In genomic region chr19:18119243-18120105, GRCh38 we compare ENCODE assay signal across 8 cellular contexts. TPM values are rescaled to one million over a fixed set of nuclear protein-coding genes. Genes with fewer than 3 reads are reported as not detected.
A peak's percentile ranks its signal among the peaks of the same experiment; 100 is the strongest.
DNase-seq lines count a peak whose midpoint lies in the region; ATAC-seq and TF ChIP-seq lines count a peak whose summit lies in the region.

No MANE protein-coding gene starts in this region.

- H3K27ac ChIP-seq in HCT116 (ENCODE audit: low read depth, low read length) (no peak overlapping the region), hepatocyte (no peak overlapping the region), testis (peak overlapping the region in 1 of 2 donors; percentile 61)

- H3K4me1 ChIP-seq in HCT116 (ENCODE audit: control insufficient read depth in 1 of 2, insufficient read depth in 2 of 2, low read length in 2 of 2) (peaks cover 7 to 20% of the 10 kb centered on the region in 2 experiments), hepatocyte (ENCODE audit: insufficient read depth) (peaks cover 12% of the 10 kb centered on the region), testis (peaks cover 21% of the 10 kb centered on the region)

- TF ChIP-seq RAD21 in HCT116 (IDR thresholded peaks at IDR 0.05; ENCODE audit: low read depth), result no peak

- WGBS in hepatocyte (ENCODE audit: low lambda C conversion rate, missing lambda C conversion rate), result 90% methylated on average over 22 of the region's 22 CpGs
- WGBS in testis, 2 donors, result 60 to 74% methylated on average over 14 to 22 of the region's 22 CpGs

- no peak for ATAC-seq in HCT116
- no peak for ATAC-seq in GM21529 (IDR thresholded peaks at IDR 0.05; ENCODE audit: unreplicated experiment)

- H3K27me3 ChIP-seq in HCT116 (ENCODE audit: insufficient read depth, low read length) (no peaks in the 10 kb centered on the region), hepatocyte (no peaks in the 10 kb centered on the region), testis (no peaks in the 10 kb centered on the region)

- H3K4me2 ChIP-seq in HCT116 (ENCODE audit: low read length) (peak overlapping the region; percentile 91), hepatocyte (peak overlapping the region; percentile 95)

- H2AFZ ChIP-seq in HCT116 (ENCODE audit: low read depth, low read length, poor library complexity, severe bottlenecking), result no peak overlapping the region
- no peak overlapping the region for H2AFZ ChIP-seq in hepatocyte

- DNase-seq in HCT116 (ENCODE audit: low read depth, low spot score) (no peak), hepatocyte (ENCODE audit: low spot score) (no peak), LoVo (ENCODE audit: low spot score) (no peak), testis (no peak), kidney tubule cell (ENCODE audit: low spot score) (no peak)
- DNase-seq in activated CD8-positive, alpha-beta memory T cell treated with anti-CD3 and anti-CD28 coated beads, Interleukin-2, amount 50 U/mL, for 48 hours, result peak; percentile 77
- peak; percentile 51 to 65 for DNase-seq in stimulated activated CD8-positive, alpha-beta memory T cell treated with anti-CD3 and anti-CD28 coated beads, Interleukin-7, amount 100 ng/mL, for 4 hours (ENCODE audit: low read depth in 2 of 2)

- intact Hi-C loops in HCT116 (cut with micrococcal nuclease) (no loop called here), testis (cut with DNase I; ENCODE audit: low total_unique reads) (loop anchor here (5.0 to 10.0 kb wide), 2 partner anchors 45 to 133 kb away; no protein-coding TSS in a partner anchor)

- peaks cover 0 to 7% of the 10 kb centered on the region in 2 experiments; a peak in 1 of 4 replicates for H3K36me3 ChIP-seq in HCT116 (ENCODE audit: control insufficient read depth in 1 of 2, insufficient read depth in 2 of 2, low read length in 2 of 2)
- no peaks in the 10 kb centered on the region for H3K36me3 ChIP-seq in hepatocyte (replicated peaks; ENCODE audit: insufficient read depth, low read depth)
- no peaks in the 10 kb centered on the region for H3K36me3 ChIP-seq in testis (ENCODE audit: low read depth, missing control alignments)

- H3K79me2 ChIP-seq in HCT116 (ENCODE audit: insufficient read depth, low read length), result peaks cover 11% of the 10 kb centered on the region; the same call in 1 of the 2 replicates
- H3K79me2 ChIP-seq in hepatocyte, result peaks cover 7% of the 10 kb centered on the region

- TF ChIP-seq POLR2A in HCT116 (IDR thresholded peaks at IDR 0.05; ENCODE audit: borderline replicate concordance, extremely low read depth, insufficient read depth, insufficient read length) (no peak), testis (IDR thresholded peaks at IDR 0.05) (no peak)

- H3K9ac ChIP-seq in HCT116 (ENCODE audit: low read length), result peak overlapping the region; percentile 83; the same call in 1 of the 2 replicates

- H3K9me3 ChIP-seq in HCT116 (ENCODE audit: control insufficient read depth in 1 of 2, insufficient read depth in 1 of 2, low read depth in 1 of 2, low read length in 2 of 2), result no peaks in the 10 kb centered on the region
- no peaks in the 10 kb centered on the region for H3K9me3 ChIP-seq in hepatocyte (ENCODE audit: low read depth)
- no peaks in the 10 kb centered on the region for H3K9me3 ChIP-seq in testis

- CTCF ChIA-PET in HCT116 (lab: Charles Lee), result no interaction called here

- RAD21 ChIA-PET in HCT116 (lab: Charles Lee; ENCODE audit: low non-redundant PET in 1 of 2, low total read pairs in 2 of 2, uncharacterized antibody in 2 of 2, unreplicated experiment in 2 of 2), result no interaction called here

- no TSS peak for BruUV-seq in HCT116 (replicated peaks; lab: Mats Ljungman, UMichigan)

- H3K4me3 ChIP-seq in HCT116 (replicated peaks in 1 of 2; ENCODE audit: low read depth in 1 of 2, low read length in 2 of 2), result 0 out of 4 replicates have a peak overlapping the region, but pooled peaks of 1 of the 2 experiments have one; percentile 84
- no peak overlapping the region for H3K4me3 ChIP-seq in hepatocyte
- no peak overlapping the region for H3K4me3 ChIP-seq in testis

- H4K20me1 ChIP-seq in HCT116 (ENCODE audit: insufficient read depth) (no peaks in the 10 kb centered on the region), hepatocyte (ENCODE audit: insufficient read depth, poor library complexity, severe bottlenecking) (peaks cover 14% of the 10 kb centered on the region)

- POLR2A ChIA-PET in HCT116 (lab: Charles Lee), result no interaction called here

- no peak for TF ChIP-seq CTCF in HCT116 (IDR thresholded peaks at IDR 0.05 in 2 of 3, conservative IDR thresholded peaks at IDR 0.05 in 1 of 3; ENCODE audit: borderline replicate concordance in 1 of 3, insufficient read depth in 1 of 3, low read depth in 2 of 3, low read length in 2 of 3)
- TF ChIP-seq CTCF in hepatocyte (IDR thresholded peaks at IDR 0.05; ENCODE audit: poor library complexity), result no peak
- no peak for TF ChIP-seq CTCF in testis (IDR thresholded peaks at IDR 0.05)

- H3K9me2 ChIP-seq in HCT116 (ENCODE audit: insufficient read depth) (no peaks in the 10 kb centered on the region), hepatocyte (replicated peaks; ENCODE audit: insufficient read depth) (no peaks in the 10 kb centered on the region)

TF ChIP-seq in HCT116, 20 proteins besides CTCF, POLR2A, EP300 and RAD21:
- no peak for TF ChIP-seq TCF7L2 (IDR thresholded peaks at IDR 0.05; ENCODE audit: borderline replicate concordance, extremely low read depth, insufficient read depth, insufficient read length)
- TF ChIP-seq ATF3 (IDR thresholded peaks at IDR 0.05), result no peak
- no peak for TF ChIP-seq POLR2AphosphoS5 (IDR thresholded peaks at IDR 0.05; ENCODE audit: low read depth, low read length)
- TF ChIP-seq SP1 (IDR thresholded peaks at IDR 0.05; ENCODE audit: low read depth), result no peak
- TF ChIP-seq ZNF274 (IDR thresholded peaks at IDR 0.05; ENCODE audit: low read depth, low read length), result no peak
- no peak for TF ChIP-seq SRF (IDR thresholded peaks at IDR 0.05; ENCODE audit: low read depth)
- no peak for TF ChIP-seq EZH2 (IDR thresholded peaks at IDR 0.05)
- no peak for TF ChIP-seq EGR1 (IDR thresholded peaks at IDR 0.05; ENCODE audit: low read depth)
- no peak for TF ChIP-seq ELF1 (IDR thresholded peaks at IDR 0.05; ENCODE audit: borderline replicate concordance, low read depth)
- TF ChIP-seq JUND (IDR thresholded peaks at IDR 0.05), result no peak

RNA-seq across cellular contexts. Expression of gene MAST3, which starts 21.9 kb away (rescaled TPM):
- total RNA-seq in HCT116 (2021; ENCODE audit: unreplicated experiment), result 14.2 TPM
- 7.0 and 7.2 TPM in 2 replicates for polyA plus RNA-seq in HCT116 (2012)
- 5.5 and 9.7 TPM in 2 replicates for total RNA-seq in hepatocyte
- polyA plus RNA-seq in hepatocyte, result 10.3 and 11.1 TPM in 2 replicates
- total RNA-seq in testis, result 10 to 100 TPM in 1 of 2 donors, 1 to 10 TPM in 1; 9.7 to 11.2 TPM
- 5.0 TPM for polyA plus RNA-seq in testis (ENCODE audit: insufficient read depth, low read depth, low replicate concordance)

RNA-seq across cellular contexts. Expression of gene IL12RB1, which starts 32.7 kb away (rescaled TPM):
- total RNA-seq in HCT116 (2021; ENCODE audit: unreplicated experiment), result not detected
- not detected in 2 replicates for polyA plus RNA-seq in HCT116 (2012)
- total RNA-seq in hepatocyte, result not detected in 2 replicates
- not detected in 2 replicates for polyA plus RNA-seq in hepatocyte
- 1 to 10 TPM in 1 of 2 donors, under 1 TPM in 1; 0.39 to 2.5 TPM for total RNA-seq in testis
- 1.8 TPM for polyA plus RNA-seq in testis (ENCODE audit: insufficient read depth, low read depth, low replicate concordance)

RNA-seq across cellular contexts. Expression of gene PIK3R2, which starts 33.5 kb away (rescaled TPM):
- 53.4 TPM for total RNA-seq in HCT116 (2021; ENCODE audit: unreplicated experiment)
- 21.2 and 32.2 TPM in 2 replicates for polyA plus RNA-seq in HCT116 (2012)
- total RNA-seq in hepatocyte, result 29.9 and 38.7 TPM in 2 replicates
- 49.5 and 52.2 TPM in 2 replicates for polyA plus RNA-seq in hepatocyte
- 10 to 100 TPM; 87.6 to 94.3 TPM for total RNA-seq in testis
- 21.0 TPM for polyA plus RNA-seq in testis (ENCODE audit: insufficient read depth, low read depth, low replicate concordance)

RNA-seq across cellular contexts. Expression of gene IFI30, which starts 54.1 kb away (rescaled TPM):
- total RNA-seq in HCT116 (2021; ENCODE audit: unreplicated experiment), result 64.6 TPM
- polyA plus RNA-seq in HCT116 (2012), result 62.9 and 82.1 TPM in 2 replicates
- 95.7 and 133 TPM in 2 replicates for total RNA-seq in hepatocyte
- 129 and 170 TPM in 2 replicates for polyA plus RNA-seq in hepatocyte
- total RNA-seq in testis, result 1 to 10 TPM; 3.2 to 7.4 TPM
- 47.6 TPM for polyA plus RNA-seq in testis (ENCODE audit: insufficient read depth, low read depth, low replicate concordance)

Comparison
In these comparisons a context has a peak if more than half of its experiments do, and no peak if none do; other contexts are left out.
1. DNase-seq: peak in activated CD8-positive, alpha-beta memory T cell treated with anti-CD3 and anti-CD28 coated beads, Interleukin-2, amount 50 U/mL, for 48 hours (single experiment) and stimulated activated CD8-positive, alpha-beta memory T cell treated with anti-CD3 and anti-CD28 coated beads, Interleukin-7, amount 100 ng/mL, for 4 hours (2 of 2); none in HCT116 (single experiment), hepatocyte (single experiment), LoVo (single experiment), testis (single experiment) and kidney tubule cell (single experiment).